ENCODE assay signal across 10 cellular contexts in the genomic region with DNA sequence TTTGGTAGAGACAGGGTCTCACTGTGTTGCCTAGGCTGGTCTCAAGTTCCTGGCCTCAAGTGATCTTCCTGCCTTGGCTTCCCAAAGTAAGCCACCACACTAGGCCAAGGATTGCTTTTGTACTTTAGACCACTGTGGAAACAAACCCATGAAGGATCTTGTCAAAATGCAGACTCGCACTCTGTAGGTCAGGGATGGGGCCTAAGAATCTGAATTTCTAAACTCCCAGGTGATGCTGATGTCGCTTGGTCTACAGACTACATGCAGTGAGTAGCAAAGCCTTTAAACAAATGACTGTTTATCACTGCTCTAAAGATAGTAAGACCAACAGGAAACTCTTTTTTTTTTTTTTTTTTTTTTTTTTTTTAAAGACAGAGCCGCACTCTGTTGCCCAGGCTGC. TPM values are rescaled to one million over a fixed set of nuclear protein-coding genes. Genes with fewer than 3 reads are reported as not detected.
A peak's percentile ranks its signal among the peaks of the same experiment; 100 is the strongest.
DNase-seq lines count a peak whose midpoint lies in the region; ATAC-seq and TF ChIP-seq lines count a peak whose summit lies in the region.
"Had no signal": no experiment of that assay in that cellular context is flagged by ENCODE, and none has a peak within 500 bp of the region (broad histone marks: within the 10 kb centered on the region; RNA-seq: fewer than 3 reads in every experiment).

No MANE protein-coding gene starts in this region.

- H3K9me3 ChIP-seq in right lobe of liver (no peaks in the 10 kb centered on the region), ascending aorta (no peaks in the 10 kb centered on the region)
- H3K9me3 ChIP-seq: heart left ventricle had no signal

- no peaks in the 10 kb centered on the region for H3K36me3 Mint-ChIP-seq in progenitor cell of endocrine pancreas (ENCODE audit: insufficient read depth)

- no peak for TF ChIP-seq POLR2A in right lobe of liver (IDR thresholded peaks at IDR 0.05)

- intact Hi-C loops in right lobe of liver (cut with DNase I) = no loop called here
- intact Hi-C loops in ascending aorta (cut with DNase I) = no loop called here

- H3K27me3 ChIP-seq in right lobe of liver (no peaks in the 10 kb centered on the region), ascending aorta (no peaks in the 10 kb centered on the region)
- H3K27me3 ChIP-seq: heart left ventricle had no signal

- DNase-seq in right lobe of liver (no peak), progenitor cell of endocrine pancreas (ENCODE audit: low spot score, unreplicated experiment) (no peak), cerebellum (ENCODE audit: low spot score) (no peak), ascending aorta (ENCODE audit: low spot score in 2 of 2) (no peak), superior temporal gyrus (ENCODE audit: extremely low spot score) (no peak)
- DNase-seq: heart left ventricle, NCI-H226 had no signal

- H3K4me1 ChIP-seq in right lobe of liver = peaks cover 0 to 3% (median 0%) of the 10 kb centered on the region in 4 donors
- no peaks in the 10 kb centered on the region for H3K4me1 ChIP-seq in ascending aorta

- TF ChIP-seq CTCF in right lobe of liver (IDR thresholded peaks at IDR 0.05) = no peak
- no peak for TF ChIP-seq CTCF in progenitor cell of endocrine pancreas (IDR thresholded peaks at IDR 0.05; ENCODE audit: unreplicated experiment)
- TF ChIP-seq CTCF in ascending aorta (IDR thresholded peaks at IDR 0.05) = no peak

- no peak overlapping the region for H3K27ac Mint-ChIP-seq in progenitor cell of endocrine pancreas

- H3K27ac ChIP-seq in right lobe of liver = no peak overlapping the region
- H3K27ac ChIP-seq in ascending aorta = peak overlapping the region in 1 of 2 donors; percentile 20

- no peaks in the 10 kb centered on the region for H3K4me1 Mint-ChIP-seq in progenitor cell of endocrine pancreas (ENCODE audit: low read depth)

- WGBS in right lobe of liver (ENCODE audit: insufficient coverage, low coverage, low lambda C conversion rate, missing lambda C conversion rate) = no CpG with 5 or more reads among the region's 3 CpGs

- H3K4me3 Mint-ChIP-seq in progenitor cell of endocrine pancreas (ENCODE audit: low read depth) = no peak overlapping the region

- H3K27me3 Mint-ChIP-seq in progenitor cell of endocrine pancreas = no peaks in the 10 kb centered on the region

- no peaks in the 10 kb centered on the region for H3K36me3 ChIP-seq in right lobe of liver
- H3K36me3 ChIP-seq in ascending aorta = no peaks in the 10 kb centered on the region
- H3K36me3 ChIP-seq: heart left ventricle had no signal

- ATAC-seq in GM18511 (IDR thresholded peaks at IDR 0.05; ENCODE audit: unreplicated experiment) (peak; percentile 82), GM21526 (IDR thresholded peaks at IDR 0.05; ENCODE audit: low FRiP score, unreplicated experiment) (peak; percentile 67), HG03520 (IDR thresholded peaks at IDR 0.05; ENCODE audit: unreplicated experiment) (peak; percentile 74), right lobe of liver (peak in 3 of 4 donors; percentile 23 to 39 (median 31))

- no peaks in the 10 kb centered on the region for H3K9me3 Mint-ChIP-seq in progenitor cell of endocrine pancreas (ENCODE audit: low read depth)

- H3K4me3 ChIP-seq in right lobe of liver (no peak overlapping the region), ascending aorta (no peak overlapping the region)

RNA-seq across cellular contexts. Expression of gene MUTYH, which starts 54.1 kb away (rescaled TPM):
- 10 to 100 TPM in 2 of 6 experiments, 1 to 10 TPM in 4; 7.2 to 11.9 (median 8.4) TPM for total RNA-seq in right lobe of liver
- total RNA-seq in progenitor cell of endocrine pancreas = 52.3 and 59.3 TPM in 2 replicates
- 18.4 TPM for total RNA-seq in cerebellum
- total RNA-seq in ascending aorta = 1.8 TPM

RNA-seq across cellular contexts. Expression of gene TOE1, which starts 54.4 kb away (rescaled TPM):
- 1 to 10 TPM; 3.2 to 7.7 (median 4.4) TPM for total RNA-seq in right lobe of liver
- total RNA-seq in progenitor cell of endocrine pancreas = 11.7 and 12.3 TPM in 2 replicates
- 8.5 TPM for total RNA-seq in cerebellum
- 6.9 TPM for total RNA-seq in ascending aorta

Comparison
In these comparisons a context has a peak if more than half of its experiments do, and no peak if none do; other contexts are left out.
1. ATAC-seq: peak in every context shown above with its lines; median percentile 82 in GM18511; 74 in HG03520; 67 in GM21526; 31 in right lobe of liver.